Comparison of ENCODE assay signal across 9 cellular contexts in the genomic region with DNA sequence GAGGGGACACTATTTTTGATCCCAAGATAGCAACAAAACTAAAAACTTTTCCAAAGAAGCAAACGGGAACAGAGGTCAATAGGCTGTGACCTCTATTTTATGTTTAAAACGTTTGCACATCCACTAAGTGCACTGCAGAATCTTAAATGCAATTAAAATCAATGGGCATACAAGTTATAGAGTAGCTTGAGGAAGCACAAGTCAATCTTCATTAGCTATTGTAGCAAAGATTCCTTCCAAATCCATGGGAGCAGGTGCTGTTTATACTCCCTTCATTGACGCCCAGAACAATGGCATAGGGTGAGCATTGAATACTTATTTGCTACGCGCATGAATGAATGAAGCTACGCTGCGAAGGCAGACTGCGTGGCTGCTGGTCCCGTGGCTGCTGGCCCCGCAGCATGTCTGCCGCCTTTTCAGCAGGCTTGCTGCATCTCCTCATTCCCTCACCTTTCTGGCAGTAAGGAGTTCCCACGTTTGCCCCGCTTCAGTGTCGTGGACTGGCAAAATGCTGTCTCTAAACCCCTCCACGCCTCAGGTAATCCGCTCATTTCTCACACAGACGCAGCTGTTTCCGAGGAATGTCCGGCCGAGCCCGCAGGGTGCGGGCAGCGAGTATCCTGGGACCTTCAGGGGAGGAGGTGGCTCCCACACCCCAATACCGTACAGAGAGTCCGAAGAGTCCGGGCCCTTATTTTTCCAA. TPM values are rescaled to one million over a fixed set of nuclear protein-coding genes. Genes with fewer than 3 reads are reported as not detected.
A peak's percentile ranks its signal among the peaks of the same experiment; 100 is the strongest.
DNase-seq lines count a peak whose midpoint lies in the region; ATAC-seq and TF ChIP-seq lines count a peak whose summit lies in the region.
"Had no signal": no experiment of that assay in that cellular context is flagged by ENCODE, and none has a peak within 500 bp of the region (broad histone marks: within the 10 kb centered on the region; RNA-seq: fewer than 3 reads in every experiment).

No MANE protein-coding gene starts in this region.

- peaks cover 0 to 16% (median 5%) of the 10 kb centered on the region in 12 donors for H3K4me1 ChIP-seq in heart left ventricle

- ATAC-seq in heart left ventricle, result peak in 1 of 4 donors; percentile 24
- no peak for ATAC-seq in Right ventricle myocardium superior (ENCODE audit: poor library complexity)

- H3K27me3 ChIP-seq in heart left ventricle, result peaks cover 7 to 45% (median 21%) of the 10 kb centered on the region in 9 donors

- WGBS in heart left ventricle, 4 donors, result 9 to 14% (median 12%) methylated on average over 14 to 26 of the region's 26 CpGs

- no peaks in the 10 kb centered on the region for H3K36me3 Mint-ChIP-seq in mesothelial cell of epicardium
- peaks cover 0 to 8% (median 0%) of the 10 kb centered on the region in 3 donors for H3K36me3 Mint-ChIP-seq in immature natural killer cell

- H3K4me3 Mint-ChIP-seq in mesothelial cell of epicardium (peak overlapping the region; percentile 80), immature natural killer cell (no peak overlapping the region)

- TF ChIP-seq POLR2A in heart left ventricle (IDR thresholded peaks at IDR 0.05), result no peak

- H3K4me1 Mint-ChIP-seq in mesothelial cell of epicardium, result peaks cover 10% of the 10 kb centered on the region
- H3K4me1 Mint-ChIP-seq in immature natural killer cell, result no peaks in the 10 kb centered on the region

- no peak for DNase-seq in heart left ventricle
- no peak for DNase-seq in Right ventricle myocardium superior
- peak; percentile 69 for DNase-seq in cerebellar cortex (ENCODE audit: low spot score)
- peak in 1 of 2 experiments; percentile 8 for DNase-seq in mesothelial cell of epicardium (ENCODE audit: low spot score in 2 of 2, unreplicated experiment in 2 of 2)
- DNase-seq in immature natural killer cell, result no peak
- no peak for DNase-seq in AML-193 (lab: John Stamatoyannopoulos, UW)
- DNase-seq in RKO (ENCODE audit: low spot score), result no peak
- DNase-seq in hepatic stellate cell (ENCODE audit: low spot score), result no peak
- DNase-seq: DND-41 had no signal

- H3K9me3 ChIP-seq in heart left ventricle, result peaks cover 0 to 3% (median 0%) of the 10 kb centered on the region in 12 donors

- H3K4me3 ChIP-seq in heart left ventricle, result peak overlapping the region in 11 of 12 donors; percentile 8 to 46 (median 32)

- intact Hi-C loops in heart left ventricle (cut with DNase I), result no loop called here
- intact Hi-C loops in Right ventricle myocardium superior (cut with DNase I), result loop anchor here (2.0 kb wide), 1 partner anchor 217 kb away; no protein-coding TSS in a partner anchor

- H3K27me3 Mint-ChIP-seq in mesothelial cell of epicardium (ENCODE audit: low read depth), result peaks cover 40% of the 10 kb centered on the region
- peaks cover 4 to 6% (median 5%) of the 10 kb centered on the region in 3 donors for H3K27me3 Mint-ChIP-seq in immature natural killer cell (ENCODE audit: low read depth in 3 of 3)

- no peak overlapping the region for H3K27ac Mint-ChIP-seq in mesothelial cell of epicardium
- no peak overlapping the region for H3K27ac Mint-ChIP-seq in immature natural killer cell

- H3K36me3 ChIP-seq in heart left ventricle, result no peaks in the 10 kb centered on the region

- no peak overlapping the region for H3K27ac ChIP-seq in heart left ventricle

- no peaks in the 10 kb centered on the region for H3K9me3 Mint-ChIP-seq in mesothelial cell of epicardium
- peaks cover 2 to 22% (median 14%) of the 10 kb centered on the region in 6 donors for H3K9me3 Mint-ChIP-seq in immature natural killer cell

- TF ChIP-seq CTCF in heart left ventricle (IDR thresholded peaks at IDR 0.05), result no peak
- no peak for TF ChIP-seq CTCF in mesothelial cell of epicardium (IDR thresholded peaks at IDR 0.05; ENCODE audit: unreplicated experiment)

RNA-seq across cellular contexts. Expression of a gene that starts 0.8 kb away (rescaled TPM):
- not detected for total RNA-seq in heart left ventricle
- under 1 TPM; 0.03 to 0.08 TPM for polyA plus RNA-seq in heart left ventricle
- total RNA-seq in Right ventricle myocardium superior, result not detected
- 0.24 to 0.56 TPM (median 0.50 TPM) in 3 replicates for total RNA-seq in mesothelial cell of epicardium
- polyA plus RNA-seq in immature natural killer cell, result not detected
